11 cellular contexts compared by ENCODE assay signal in the genomic region with DNA sequence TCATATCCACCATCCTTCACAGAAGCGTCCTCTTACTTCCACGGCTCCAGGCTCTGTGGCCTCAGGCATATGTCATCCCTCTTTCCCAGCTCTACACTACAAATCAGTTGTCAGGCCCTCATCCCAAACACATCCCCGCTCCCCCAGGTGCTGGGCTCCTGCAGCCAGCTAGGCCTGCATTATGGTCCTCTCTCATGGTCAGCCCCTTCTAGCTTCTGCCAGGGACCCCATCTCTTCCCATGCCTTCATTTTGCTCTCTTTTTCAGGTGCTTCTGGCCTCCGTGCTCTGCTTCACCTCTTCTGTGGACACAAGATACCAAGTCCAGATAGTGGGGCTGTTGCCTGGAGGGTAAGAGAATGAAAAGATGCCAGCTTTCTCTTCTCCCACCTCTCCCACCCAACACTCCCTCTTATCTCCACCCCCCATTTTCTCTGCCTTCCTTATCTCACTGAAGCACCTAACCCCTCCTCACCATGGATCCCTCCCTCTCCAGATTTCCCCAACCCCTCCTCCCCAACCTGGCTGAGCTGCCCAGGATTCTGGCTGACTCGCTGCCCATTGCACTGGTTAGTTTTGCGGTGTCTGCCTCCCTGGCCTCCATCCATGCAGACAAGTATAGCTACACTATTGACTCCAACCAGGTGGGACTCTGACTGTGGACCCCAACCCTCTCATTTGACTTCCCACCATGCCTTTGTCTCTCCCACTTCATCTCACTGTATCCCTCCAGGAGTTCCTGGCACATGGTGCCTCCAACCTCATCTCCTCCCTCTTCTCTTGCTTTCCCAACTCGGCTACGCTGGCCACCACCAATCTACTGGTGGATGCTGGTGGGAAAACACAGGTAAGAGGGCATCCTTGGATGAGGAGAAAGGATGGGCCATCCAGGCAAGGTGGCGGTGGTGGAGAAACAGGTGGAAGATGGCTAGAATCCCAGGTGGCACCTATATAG. TPM values are rescaled to one million over a fixed set of nuclear protein-coding genes. Genes with fewer than 3 reads are reported as not detected.
DNase-seq lines count a peak whose midpoint lies in the region; ATAC-seq lines count a peak whose summit lies in the region.
"Had no signal": no experiment of that assay in that cellular context is flagged by ENCODE, and none has a peak within 500 bp of the region (broad histone marks: within the 10 kb centered on the region; RNA-seq: fewer than 3 reads in every experiment).

No MANE protein-coding gene starts in this region.

- H3K27ac ChIP-seq in substantia nigra (ENCODE audit: low read depth, low read length, poor library complexity, severe bottlenecking): no peak overlapping the region
- H3K27ac ChIP-seq: left ventricle myocardium inferior had no signal

- H3K4me3 ChIP-seq in skeletal muscle satellite cell (ENCODE audit: low read length) (no peak overlapping the region), HAP-1 (no peak overlapping the region)

- H3K9ac ChIP-seq in skeletal muscle satellite cell (ENCODE audit: low read depth, low read length): no peak overlapping the region

- no peaks in the 10 kb centered on the region for H3K36me3 ChIP-seq in skeletal muscle satellite cell (ENCODE audit: insufficient read depth, low read length)
- peaks cover 3% of the 10 kb centered on the region; the same call in 1 of the 2 replicates for H3K36me3 ChIP-seq in HAP-1 (replicated peaks)

- in situ Hi-C loops in HAP-1 (cut with MboI; ENCODE audit: low sequenced_read_pairs): no loop called here

- peaks cover 36% of the 10 kb centered on the region for H3K4me1 Mint-ChIP-seq in activated T-cell treated with anti-CD3 and anti-CD28 coated beads, Interleukin-2, amount 50 U/mL, for 24 hours (ENCODE audit: low read depth)
- peaks cover 20 to 36% of the 10 kb centered on the region in 2 donors for H3K4me1 Mint-ChIP-seq in effector memory CD8-positive, alpha-beta T cell (ENCODE audit: low read depth in 2 of 2)

- no peak for DNase-seq in activated T-cell treated with anti-CD3 and anti-CD28 coated beads, Interleukin-2, amount 50 U/mL, for 24 hours
- no peak for DNase-seq in activated T-cell treated with anti-CD3 and anti-CD28 coated beads, Interleukin-2, amount 50 U/mL, for 1 hour
- DNase-seq in OCI-M1 (lab: John Stamatoyannopoulos, UW) (peak; percentile 13), substantia nigra (lab: John Stamatoyannopoulos, UW) (no peak), NAMALWA (ENCODE audit: low spot score) (no peak), HAP-1 (ENCODE audit: low spot score in 2 of 2) (no peak)
- DNase-seq in effector memory CD8-positive, alpha-beta T cell: no peak

- H3K27me3 Mint-ChIP-seq in activated T-cell treated with anti-CD3 and anti-CD28 coated beads, Interleukin-2, amount 50 U/mL, for 24 hours: peaks cover 98% of the 10 kb centered on the region
- H3K27me3 Mint-ChIP-seq in effector memory CD8-positive, alpha-beta T cell: peaks cover 95 to 100% of the 10 kb centered on the region in 2 donors

- no peaks in the 10 kb centered on the region for H3K36me3 Mint-ChIP-seq in activated T-cell treated with anti-CD3 and anti-CD28 coated beads, Interleukin-2, amount 50 U/mL, for 24 hours (ENCODE audit: low read depth)
- peaks cover 6% of the 10 kb centered on the region for H3K36me3 Mint-ChIP-seq in effector memory CD8-positive, alpha-beta T cell (ENCODE audit: insufficient read depth)
- H3K36me3 Mint-ChIP-seq: IgD-negative memory B cell had no signal

- H3K4me1 ChIP-seq in skeletal muscle satellite cell (ENCODE audit: control insufficient read depth, insufficient read depth, low read length): peaks cover 9% of the 10 kb centered on the region
- H3K4me1 ChIP-seq in HAP-1: no peaks in the 10 kb centered on the region

- H3K27ac Mint-ChIP-seq in activated T-cell treated with anti-CD3 and anti-CD28 coated beads, Interleukin-2, amount 50 U/mL, for 24 hours: no peak overlapping the region
- H3K27ac Mint-ChIP-seq in effector memory CD8-positive, alpha-beta T cell: no peak overlapping the region
- H3K27ac Mint-ChIP-seq: dendritic cell treated with granulocyte-macrophage colony-stimulating factor and Interleukin-4, amounts not matched to agents 40 ng/mL and 50 ng/mL, for 4 days had no signal

- peak overlapping the region; percentile 72 for H3K4me3 Mint-ChIP-seq in activated T-cell treated with anti-CD3 and anti-CD28 coated beads, Interleukin-2, amount 50 U/mL, for 24 hours
- peak overlapping the region; percentile 83 to 84 for H3K4me3 Mint-ChIP-seq in effector memory CD8-positive, alpha-beta T cell

- ATAC-seq in effector memory CD8-positive, alpha-beta T cell (replicated peaks): no peak

- peak overlapping the region; percentile 95 for H3K4me2 ChIP-seq in skeletal muscle satellite cell (ENCODE audit: low read length)

- H3K9me3 ChIP-seq in skeletal muscle satellite cell (replicated peaks; ENCODE audit: low read length): no peaks in the 10 kb centered on the region
- no peaks in the 10 kb centered on the region for H3K9me3 ChIP-seq in HAP-1
- H3K9me3 ChIP-seq: left ventricle myocardium inferior had no signal

- no peaks in the 10 kb centered on the region for H3K9me3 Mint-ChIP-seq in activated T-cell treated with anti-CD3 and anti-CD28 coated beads, Interleukin-2, amount 50 U/mL, for 24 hours
- H3K9me3 Mint-ChIP-seq in effector memory CD8-positive, alpha-beta T cell: no peaks in the 10 kb centered on the region
- H3K9me3 Mint-ChIP-seq: dendritic cell treated with granulocyte-macrophage colony-stimulating factor and Interleukin-4, amounts not matched to agents 40 ng/mL and 50 ng/mL, for 4 days; IgD-negative memory B cell had no signal

- H3K27me3 ChIP-seq in skeletal muscle satellite cell (ENCODE audit: control insufficient read depth, insufficient read depth, low read length) (peaks cover 90% of the 10 kb centered on the region), HAP-1 (ENCODE audit: low read depth) (no peaks in the 10 kb centered on the region)

RNA-seq across cellular contexts. Expression of a gene that starts 10.4 kb away (rescaled TPM):
- total RNA-seq in skeletal muscle satellite cell (2012; rRNA removed): 0.66 and 1.0 TPM in 2 replicates

RNA-seq across cellular contexts. Expression of a gene that starts 11.3 kb away (rescaled TPM):
- total RNA-seq in skeletal muscle satellite cell (2012; rRNA removed): 1.5 TPM in 2 replicates

RNA-seq across cellular contexts. Expression of a gene that starts 17.9 kb away (rescaled TPM):
- 1.3 and 2.0 TPM in 2 replicates for total RNA-seq in skeletal muscle satellite cell (2012; rRNA removed)

RNA-seq across cellular contexts. Expression of a gene that starts 31.6 kb away (rescaled TPM):
- total RNA-seq in skeletal muscle satellite cell (2012; rRNA removed): 6.6 and 9.1 TPM in 2 replicates
